11 cellular contexts compared by ENCODE assay signal in the genomic region with DNA sequence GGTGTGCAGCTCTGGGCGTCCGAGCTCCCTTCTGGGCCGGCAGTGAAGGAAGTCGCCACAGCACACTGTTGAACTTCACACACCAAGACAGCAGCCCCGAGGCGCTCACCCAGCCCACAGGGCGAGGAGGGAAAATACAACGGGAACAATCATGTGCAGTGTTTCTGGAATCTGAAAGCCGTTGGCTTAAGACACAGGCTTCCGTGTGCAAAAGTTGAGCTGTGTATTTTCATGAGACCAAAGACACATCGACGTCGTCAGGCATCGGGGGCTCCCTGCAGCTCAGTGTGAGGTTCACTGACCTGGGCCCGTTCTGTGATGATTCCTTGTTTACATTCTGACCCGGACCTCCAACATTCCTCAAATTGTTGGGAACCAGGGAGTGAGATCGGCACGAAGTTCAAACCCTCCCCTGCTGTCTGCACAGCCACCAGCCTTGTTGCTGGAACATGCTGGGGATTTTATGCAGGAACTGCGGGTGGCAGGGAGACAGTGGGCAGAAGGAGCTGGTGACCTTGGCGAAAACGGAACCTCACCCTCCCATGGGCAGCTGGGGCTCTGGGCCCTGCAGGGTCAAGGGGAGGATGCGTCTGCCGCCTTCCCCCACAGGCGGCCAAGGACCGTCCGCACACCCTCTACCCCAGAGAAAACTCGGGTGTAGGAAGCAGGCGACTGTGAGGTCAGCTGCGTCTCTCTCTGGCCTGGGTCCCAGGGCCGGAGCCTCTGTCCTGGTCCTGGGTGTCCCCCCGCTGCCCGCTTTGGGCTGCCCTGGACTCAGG.
DNase-seq lines count a peak whose midpoint lies in the region; ATAC-seq and TF ChIP-seq lines count a peak whose summit lies in the region.
"Had no signal": no experiment of that assay in that cellular context is flagged by ENCODE, and none has a peak within 500 bp of the region (broad histone marks: within the 10 kb centered on the region; RNA-seq: fewer than 3 reads in every experiment).

No MANE protein-coding gene starts in this region.

- H3K4me3 ChIP-seq in Panc1 (ENCODE audit: low read depth in 2 of 2, low read length in 2 of 2) (no peak overlapping the region), lung (no peak overlapping the region), suprapubic skin (no peak overlapping the region), BE2C (ENCODE audit: low read depth, low read length) (no peak overlapping the region)

- H3K9me3 Mint-ChIP-seq in endothelial cell (ENCODE audit: unreplicated experiment): no peaks in the 10 kb centered on the region
- H3K9me3 Mint-ChIP-seq in activated T-helper 17 cell treated with anti-CD3 and anti-CD28 coated beads, Interleukin-2, amount 50 U/mL, for 72 hours: no peaks in the 10 kb centered on the region
- H3K9me3 Mint-ChIP-seq: memory B cell had no signal

- H3K4me1 Mint-ChIP-seq in endothelial cell (ENCODE audit: unreplicated experiment): no peaks in the 10 kb centered on the region
- H3K4me1 Mint-ChIP-seq in activated T-helper 17 cell treated with anti-CD3 and anti-CD28 coated beads, Interleukin-2, amount 50 U/mL, for 72 hours: no peaks in the 10 kb centered on the region

- peaks cover 5% of the 10 kb centered on the region for H3K27me3 ChIP-seq in Panc1 (ENCODE audit: control insufficient read depth, insufficient read depth, low read length)
- no peaks in the 10 kb centered on the region for H3K27me3 ChIP-seq in lung (ENCODE audit: control insufficient read depth, insufficient read depth)
- no peaks in the 10 kb centered on the region for H3K27me3 ChIP-seq in suprapubic skin
- H3K27me3 ChIP-seq in BE2C: no peaks in the 10 kb centered on the region; the same call in 1 of the 2 replicates

- H3K27ac Mint-ChIP-seq in endothelial cell (ENCODE audit: unreplicated experiment): peak overlapping the region; percentile 46
- H3K27ac Mint-ChIP-seq in activated T-helper 17 cell treated with anti-CD3 and anti-CD28 coated beads, Interleukin-2, amount 50 U/mL, for 72 hours: no peak overlapping the region
- H3K27ac Mint-ChIP-seq: memory B cell had no signal

- DNase-seq in Panc1 (ENCODE audit: low read depth, low spot score) (no peak), endothelial cell (ENCODE audit: low spot score) (no peak), lung (ENCODE audit: low spot score) (peak; percentile 22), suprapubic skin (ENCODE audit: low spot score in 2 of 2) (peak in 1 of 2 donors; percentile 62), BE2C (no peak), NOMO-1 (lab: John Stamatoyannopoulos, UW; ENCODE audit: unreplicated experiment in 2 of 2) (no peak)
- DNase-seq: DMS 273 treated with DMSO at 0.1 percent for 48 hours, Kasumi-1, NCI-H2227 treated with DMSO at 0.1 percent for 48 hours had no signal

- H3K4me1 ChIP-seq in Panc1 (ENCODE audit: control insufficient read depth, insufficient read depth, low read length) (peaks cover 12% of the 10 kb centered on the region), lung (ENCODE audit: control insufficient read depth in 2 of 2, insufficient read depth in 2 of 2, low read length in 2 of 2) (peaks cover 0 to 3% of the 10 kb centered on the region in 2 donors), suprapubic skin (peaks cover 40% of the 10 kb centered on the region), BE2C (no peaks in the 10 kb centered on the region)

- in situ Hi-C loops in Panc1 (cut with HindIII; ENCODE audit: low pct_unique_long_range_greater_than_20kb, low sequenced_read_pairs): no loop called here

- CTCF ChIA-PET in Panc1 (lab: Charles Lee): no interaction called here

- TF ChIP-seq POLR2A in suprapubic skin (IDR thresholded peaks at IDR 0.05): no peak

- POLR2A ChIA-PET in Panc1 (lab: Charles Lee): no interaction called here

- no peak overlapping the region for H3K4me3 Mint-ChIP-seq in endothelial cell (ENCODE audit: unreplicated experiment)
- H3K4me3 Mint-ChIP-seq in activated T-helper 17 cell treated with anti-CD3 and anti-CD28 coated beads, Interleukin-2, amount 50 U/mL, for 72 hours: no peak overlapping the region
- H3K4me3 Mint-ChIP-seq: memory B cell had no signal

- H3K36me3 Mint-ChIP-seq in endothelial cell (ENCODE audit: low read depth, unreplicated experiment): no peaks in the 10 kb centered on the region
- H3K36me3 Mint-ChIP-seq in activated T-helper 17 cell treated with anti-CD3 and anti-CD28 coated beads, Interleukin-2, amount 50 U/mL, for 72 hours (ENCODE audit: low read depth): no peaks in the 10 kb centered on the region
- H3K36me3 Mint-ChIP-seq: memory B cell had no signal

- H3K27ac ChIP-seq in Panc1 (ENCODE audit: low read length) (peak overlapping the region; percentile 31), lung (ENCODE audit: low read depth in 1 of 2, low read length in 1 of 2) (no peak overlapping the region), suprapubic skin (peak overlapping the region; percentile 78)

- H3K36me3 ChIP-seq in Panc1 (ENCODE audit: control insufficient read depth, insufficient read depth, low read length) (no peaks in the 10 kb centered on the region), lung (ENCODE audit: control insufficient read depth in 2 of 2, insufficient read depth in 2 of 2, low read length in 2 of 2) (no peaks in the 10 kb centered on the region), suprapubic skin (no peaks in the 10 kb centered on the region), BE2C (no peaks in the 10 kb centered on the region)

- TF ChIP-seq EP300 in suprapubic skin (IDR thresholded peaks at IDR 0.05): no peak

- H3K27me3 Mint-ChIP-seq in endothelial cell (ENCODE audit: unreplicated experiment): peaks cover 12% of the 10 kb centered on the region
- H3K27me3 Mint-ChIP-seq in activated T-helper 17 cell treated with anti-CD3 and anti-CD28 coated beads, Interleukin-2, amount 50 U/mL, for 72 hours: no peaks in the 10 kb centered on the region

- intact Hi-C loops in Panc1 (cut with micrococcal nuclease; ENCODE audit: unreplicated experiment): no loop called here

- ATAC-seq in Panc1 (peak; percentile 39), lung (ENCODE audit: insufficient read depth, low FRiP score) (no peak)
- no peak for ATAC-seq in activated T-helper 17 cell treated with anti-CD3 and anti-CD28 coated beads, Interleukin-2, amount 50 U/mL, for 72 hours (replicated peaks)

- no TSS peak for BruUV-seq in Panc1 (replicated peaks; lab: Mats Ljungman, UMichigan)

- TF ChIP-seq CTCF in Panc1 (IDR thresholded peaks at IDR 0.05) (no peak), endothelial cell (IDR thresholded peaks at IDR 0.05; ENCODE audit: unreplicated experiment) (no peak), lung (IDR thresholded peaks at IDR 0.05; ENCODE audit: control extremely low read depth, extremely low read depth) (no peak), suprapubic skin (IDR thresholded peaks at IDR 0.05) (no peak), BE2C (IDR thresholded peaks at IDR 0.05; ENCODE audit: low read depth, low read length) (no peak)

- 68 to 76% methylated on average over 32 of the region's 32 CpGs for WGBS in lung, 2 donors
- 59% methylated on average over 25 of the region's 32 CpGs for WGBS in suprapubic skin

- H3K9me3 ChIP-seq in Panc1 (ENCODE audit: control insufficient read depth, insufficient read depth, low read depth, low read length): no peaks in the 10 kb centered on the region
- H3K9me3 ChIP-seq in lung (ENCODE audit: control insufficient read depth in 2 of 2, insufficient read depth in 1 of 2, low read length in 1 of 2): no peaks in the 10 kb centered on the region
- no peaks in the 10 kb centered on the region for H3K9me3 ChIP-seq in suprapubic skin
- H3K9me3 ChIP-seq in BE2C: no peaks in the 10 kb centered on the region

Comparison
In these comparisons a context has a peak if more than half of its experiments do, and no peak if none do; other contexts are left out.
1. H3K27ac ChIP-seq: peak in Panc1 (single experiment) and suprapubic skin (single experiment); none in lung (0 of 2).